In the genomic region with DNA sequence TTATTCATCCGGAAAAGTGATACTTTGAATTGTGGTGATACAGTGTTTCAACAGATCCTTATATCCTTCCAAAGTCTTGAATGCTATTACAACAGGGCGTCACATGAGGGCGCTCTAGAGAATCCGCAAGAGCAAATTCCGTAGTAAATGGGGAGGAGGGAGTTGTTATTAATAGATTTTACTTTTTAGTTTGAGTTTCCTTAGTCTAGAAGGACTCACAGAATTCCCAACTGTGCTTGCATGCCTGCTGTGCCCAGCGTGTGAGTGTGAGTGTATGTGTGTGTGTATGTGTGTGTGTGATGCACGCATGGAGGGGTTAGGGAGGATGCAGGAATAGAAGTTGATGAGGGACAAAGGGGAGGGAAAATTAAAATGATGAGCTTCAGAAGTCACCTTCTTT, we compare ENCODE assay signal across 10 cellular contexts.
A peak's percentile ranks its signal among the peaks of the same experiment; 100 is the strongest.
DNase-seq lines count a peak whose midpoint lies in the region; ATAC-seq lines count a peak whose summit lies in the region.
"Had no signal": no experiment of that assay in that cellular context is flagged by ENCODE, and none has a peak within 500 bp of the region (broad histone marks: within the 10 kb centered on the region; RNA-seq: fewer than 3 reads in every experiment).

No MANE protein-coding gene starts in this region.

- H3K4me1 Mint-ChIP-seq in activated CD4-positive, alpha-beta T cell treated with anti-CD3 and anti-CD28 coated beads, Interleukin-2, amount 10 ng/mL, durations not matched to agents 24 days and 14 days, result no peaks in the 10 kb centered on the region
- H3K4me1 Mint-ChIP-seq: central memory CD8-positive, alpha-beta T cell had no signal

- no peak for ATAC-seq in HG03442 (IDR thresholded peaks at IDR 0.05; ENCODE audit: unreplicated experiment)
- no peak for ATAC-seq in HG02884 (IDR thresholded peaks at IDR 0.05; ENCODE audit: unreplicated experiment)

- H3K27ac Mint-ChIP-seq in activated CD4-positive, alpha-beta T cell treated with anti-CD3 and anti-CD28 coated beads, Interleukin-2, amount 10 ng/mL, durations not matched to agents 24 days and 14 days, result no peak overlapping the region
- H3K27ac Mint-ChIP-seq: stimulated activated naive CD8-positive, alpha-beta T cell treated with anti-CD3 and anti-CD28 coated beads, Interleukin-15, Interleukin-2, amounts not matched to agents 100 ng/mL and 50 ng/mL, for 24 hours had no signal

- no peaks in the 10 kb centered on the region for H3K36me3 Mint-ChIP-seq in activated CD4-positive, alpha-beta T cell treated with anti-CD3 and anti-CD28 coated beads, Interleukin-2, amount 10 ng/mL, durations not matched to agents 24 days and 14 days (ENCODE audit: low read depth)

- H3K27me3 Mint-ChIP-seq in activated CD4-positive, alpha-beta T cell treated with anti-CD3 and anti-CD28 coated beads, Interleukin-2, amount 10 ng/mL, durations not matched to agents 24 days and 14 days, result no peaks in the 10 kb centered on the region
- H3K27me3 Mint-ChIP-seq: central memory CD8-positive, alpha-beta T cell had no signal

- no peak overlapping the region for H3K4me3 Mint-ChIP-seq in activated CD4-positive, alpha-beta T cell treated with anti-CD3 and anti-CD28 coated beads, Interleukin-2, amount 10 ng/mL, durations not matched to agents 24 days and 14 days
- H3K4me3 Mint-ChIP-seq: central memory CD8-positive, alpha-beta T cell; stimulated activated naive CD8-positive, alpha-beta T cell treated with anti-CD3 and anti-CD28 coated beads, Interleukin-15, Interleukin-2, amounts not matched to agents 100 ng/mL and 50 ng/mL, for 24 hours had no signal

- intact Hi-C loops in activated CD4-positive, alpha-beta T cell treated with anti-CD3 and anti-CD28 coated beads, Interleukin-2, amount 10 ng/mL, durations not matched to agents 24 days and 14 days (cut with micrococcal nuclease), result no loop called here

- peak; percentile 12 for DNase-seq in activated CD4-positive, alpha-beta T cell treated with anti-CD3 and anti-CD28 coated beads for 48 hours
- DNase-seq in activated CD4-positive, alpha-beta T cell treated with anti-CD3 and anti-CD28 coated beads, Interleukin-2, amount 10 ng/mL, durations not matched to agents 24 days and 14 days, result no peak
- DNase-seq in NCI-H2029 (lab: John Stamatoyannopoulos, UW), result peak; percentile 5
- peak in 35 of 58 donors; percentile 1 to 70 (median 12) for DNase-seq in anterior cingulate cortex (lab: John Stamatoyannopoulos, UW)
- DNase-seq in hepatic stellate cell (ENCODE audit: low spot score), result peak; percentile 29
- peak; percentile 51 for DNase-seq in smooth muscle cell of the brain vasculature (ENCODE audit: low read depth, low spot score)

- H3K9me3 Mint-ChIP-seq in activated CD4-positive, alpha-beta T cell treated with anti-CD3 and anti-CD28 coated beads, Interleukin-2, amount 10 ng/mL, durations not matched to agents 24 days and 14 days, result no peaks in the 10 kb centered on the region
- H3K9me3 Mint-ChIP-seq: central memory CD8-positive, alpha-beta T cell; stimulated activated naive CD8-positive, alpha-beta T cell treated with anti-CD3 and anti-CD28 coated beads, Interleukin-15, Interleukin-2, amounts not matched to agents 100 ng/mL and 50 ng/mL, for 24 hours had no signal
